In the genomic region with DNA sequence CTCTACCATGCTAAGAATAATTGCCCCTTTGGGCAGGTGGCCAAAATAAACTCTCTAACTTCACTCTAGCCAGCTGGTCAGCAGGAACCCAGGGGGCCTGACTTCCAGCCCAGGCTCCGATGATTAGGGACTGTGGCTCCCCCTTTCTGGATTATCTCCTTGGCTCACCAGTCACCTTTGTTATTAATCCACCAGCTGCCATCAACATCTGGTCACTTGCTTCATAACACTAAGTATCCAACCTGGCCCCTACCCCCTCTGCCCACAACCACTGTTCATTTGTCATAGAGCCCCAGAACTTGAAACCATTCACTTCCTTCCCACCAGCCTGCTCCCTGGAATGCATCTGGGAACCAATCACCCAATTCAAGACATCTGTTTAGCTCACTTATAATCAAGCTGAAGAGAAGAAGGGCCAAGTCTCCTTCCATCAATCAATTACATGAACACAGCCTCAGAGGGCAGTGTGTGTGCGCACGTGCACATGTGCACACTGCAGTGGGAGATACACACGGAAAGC, we compare ENCODE assay signal across 21 cellular contexts.
DNase-seq lines count a peak whose midpoint lies in the region; ATAC-seq, FAIRE-seq and TF ChIP-seq lines count a peak whose summit lies in the region.
"Had no signal": no experiment of that assay in that cellular context is flagged by ENCODE, and none has a peak within 500 bp of the region (broad histone marks: within the 10 kb centered on the region; RNA-seq: fewer than 3 reads in every experiment).

No MANE protein-coding gene starts in this region.

- H3K4me1 Mint-ChIP-seq in astrocyte (ENCODE audit: low read depth, unreplicated experiment): peaks cover 4% of the 10 kb centered on the region
- H3K4me1 Mint-ChIP-seq: CD8-positive, alpha-beta memory T cell had no signal

- peak overlapping the region; percentile 9 for H3K27ac Mint-ChIP-seq in astrocyte (ENCODE audit: unreplicated experiment)
- H3K27ac Mint-ChIP-seq: HFFc6 had no signal

- no peak for ATAC-seq in GM19455 (IDR thresholded peaks at IDR 0.05; ENCODE audit: unreplicated experiment)
- ATAC-seq: HepG2 had no signal

- TF ChIP-seq CTCF in astrocyte (IDR thresholded peaks at IDR 0.05; ENCODE audit: insufficient read depth, low read depth, low read length): no peak

- H4K20me1 ChIP-seq in astrocyte (ENCODE audit: insufficient read depth, low read length): no peaks in the 10 kb centered on the region
- H4K20me1 ChIP-seq: BLaER1 treated with 17β-estradiol and CSF1 and Interleukin-3, amounts not matched to agents 10 nM and 100 nM had no signal

- peaks cover 2% of the 10 kb centered on the region for H3K36me3 Mint-ChIP-seq in astrocyte (ENCODE audit: low read depth, unreplicated experiment)
- H3K36me3 Mint-ChIP-seq: CD8-positive, alpha-beta memory T cell had no signal

- H3K4me3 ChIP-seq in astrocyte (ENCODE audit: insufficient read depth, low read depth, low read length): no peak overlapping the region
- no peak overlapping the region for H3K4me3 ChIP-seq in MG63
- H3K4me3 ChIP-seq: BLaER1 treated with 17β-estradiol and CSF1 and Interleukin-3, amounts not matched to agents 10 nM and 100 nM had no signal

- H3K27ac ChIP-seq in astrocyte (ENCODE audit: low read depth, low read length): no peak overlapping the region
- H3K27ac ChIP-seq: BLaER1 treated with 17β-estradiol and CSF1 and Interleukin-3, amounts not matched to agents 10 nM and 100 nM had no signal

- no peak overlapping the region for H2AFZ ChIP-seq in astrocyte (ENCODE audit: low read depth, low read length)

- H3K4me2 ChIP-seq in astrocyte (ENCODE audit: low read length): no peak overlapping the region
- H3K4me2 ChIP-seq: BLaER1 treated with 17β-estradiol and CSF1 and Interleukin-3, amounts not matched to agents 10 nM and 100 nM had no signal

- H3K9me3 ChIP-seq in astrocyte (ENCODE audit: insufficient read depth, low read depth, low read length) (no peaks in the 10 kb centered on the region), MG63 (no peaks in the 10 kb centered on the region)

- peaks cover 9% of the 10 kb centered on the region for H3K4me1 ChIP-seq in astrocyte (ENCODE audit: insufficient read depth, low read length)
- H3K4me1 ChIP-seq: BLaER1 treated with 17β-estradiol and CSF1 and Interleukin-3, amounts not matched to agents 10 nM and 100 nM had no signal

- no peak overlapping the region for H3K9ac ChIP-seq in astrocyte (ENCODE audit: low read length)
- H3K9ac ChIP-seq: BLaER1 treated with 17β-estradiol and CSF1 and Interleukin-3, amounts not matched to agents 10 nM and 100 nM had no signal

- peak; percentile 29 for DNase-seq in D341Med (ENCODE audit: low spot score)
- peak; percentile 82 for DNase-seq in NCI-H446 treated with DMSO at 0.1 percent for 48 hours (lab: John Stamatoyannopoulos, UW)
- DNase-seq in astrocyte (ENCODE audit: low read depth): peak; percentile 53
- peak; percentile 50 for DNase-seq in kidney tubule cell (ENCODE audit: low spot score)
- no peak for DNase-seq in NCI-H1048 (lab: John Stamatoyannopoulos, UW)
- DNase-seq in MG63: no peak
- DNase-seq in COLO668 (lab: John Stamatoyannopoulos, UW; ENCODE audit: unreplicated experiment): no peak
- DNase-seq: CD8-positive, alpha-beta memory T cell; GF-D8; HFFc6; KG1; NCI-H1105; NCI-H187 treated with DMSO at 0.1 percent for 48 hours; NCI-H526; NK-92 treated with Interleukin-12 subunit alpha and Interleukin-12 subunit beta, amount 100 ng/mL, for 24 hours; SHP77 had no signal

- no peak for FAIRE-seq in astrocyte (lab: Jason Lieb, UNC)
- FAIRE-seq: A204.1, GM12891, HepG2 had no signal

- H3K79me2 ChIP-seq in astrocyte (ENCODE audit: insufficient read depth, low read length): no peaks in the 10 kb centered on the region

- H3K9me3 Mint-ChIP-seq in astrocyte (ENCODE audit: unreplicated experiment): peaks cover 2% of the 10 kb centered on the region
- H3K9me3 Mint-ChIP-seq: CD8-positive, alpha-beta memory T cell; HFFc6 had no signal

- H3K36me3 ChIP-seq in astrocyte (ENCODE audit: insufficient read depth, low read length) (no peaks in the 10 kb centered on the region), MG63 (no peaks in the 10 kb centered on the region)
- H3K36me3 ChIP-seq: BLaER1 treated with 17β-estradiol and CSF1 and Interleukin-3, amounts not matched to agents 10 nM and 100 nM had no signal

- H3K27me3 ChIP-seq in astrocyte (ENCODE audit: insufficient read depth, low read length) (peaks cover 4% of the 10 kb centered on the region), MG63 (no peaks in the 10 kb centered on the region)
- H3K27me3 ChIP-seq: BLaER1 treated with 17β-estradiol and CSF1 and Interleukin-3, amounts not matched to agents 10 nM and 100 nM had no signal

- H3K27me3 Mint-ChIP-seq in astrocyte (ENCODE audit: low read depth, unreplicated experiment): peaks cover 5% of the 10 kb centered on the region

- no peak overlapping the region for H3K4me3 Mint-ChIP-seq in astrocyte (ENCODE audit: unreplicated experiment)
- H3K4me3 Mint-ChIP-seq: CD8-positive, alpha-beta memory T cell; HFFc6 had no signal

Comparison
In these comparisons a context has a peak if more than half of its experiments do, and no peak if none do; other contexts are left out.
1. DNase-seq: peak in D341Med (single experiment), NCI-H446 treated with DMSO at 0.1 percent for 48 hours (single experiment), astrocyte (single experiment) and kidney tubule cell (single experiment); none in NCI-H1048 (single experiment), MG63 (single experiment) and COLO668 (single experiment).